Comparison of ENCODE assay signal across 8 cellular contexts in the genomic region with DNA sequence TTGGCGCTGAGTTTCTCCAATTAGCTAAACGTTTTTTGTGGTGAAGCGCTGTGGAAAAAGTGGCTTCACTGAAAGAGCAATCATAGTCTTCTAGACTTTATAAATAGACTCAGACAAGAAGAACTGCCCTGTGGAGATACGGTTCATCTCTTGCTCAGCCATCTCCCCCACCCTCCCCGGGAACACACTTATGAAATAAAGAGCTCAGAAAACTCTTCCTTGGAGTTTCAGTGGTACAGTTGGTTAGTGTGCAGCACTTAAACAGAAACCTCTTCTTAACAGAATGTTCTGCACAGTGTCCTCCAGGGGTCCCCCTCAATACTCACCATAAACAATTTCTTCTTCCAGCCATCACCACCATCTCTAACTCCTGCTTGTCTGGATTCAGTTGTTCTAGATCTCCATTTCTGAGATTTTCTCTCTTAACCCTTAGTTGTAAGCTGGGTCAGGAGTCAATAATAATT.
A peak's percentile ranks its signal among the peaks of the same experiment; 100 is the strongest.
DNase-seq lines count a peak whose midpoint lies in the region; ATAC-seq, FAIRE-seq and TF ChIP-seq lines count a peak whose summit lies in the region.

No MANE protein-coding gene starts in this region.

- H3K36me3 ChIP-seq in pancreas: no peaks in the 10 kb centered on the region
- peaks cover 6 to 20% (median 18%) of the 10 kb centered on the region in 3 donors for H3K36me3 ChIP-seq in tibial artery

- H3K27me3 ChIP-seq in pancreas: no peaks in the 10 kb centered on the region
- no peaks in the 10 kb centered on the region for H3K27me3 ChIP-seq in tibial artery

- H3K36me3 Mint-ChIP-seq in activated CD8-positive, alpha-beta T cell treated with anti-CD3 and anti-CD28 coated beads, Interleukin-2, amount 10 ng/mL, durations not matched to agents 7 days and 5 days (ENCODE audit: low read depth): peaks cover 19% of the 10 kb centered on the region

- FAIRE-seq in pancreas (lab: Jason Lieb, UNC): no peak

- no peak for DNase-seq in activated CD8-positive, alpha-beta T cell treated with anti-CD3 and anti-CD28 coated beads, Interleukin-2, amount 10 ng/mL, durations not matched to agents 7 days and 5 days
- DNase-seq in pancreas (no peak), tibial artery (no peak), substantia nigra (lab: John Stamatoyannopoulos, UW) (no peak), LoVo (ENCODE audit: low spot score) (no peak), NCI-H226 (no peak)

- TF ChIP-seq CTCF in pancreas (IDR thresholded peaks at IDR 0.05) (no peak), tibial artery (IDR thresholded peaks at IDR 0.05) (no peak)

- no peaks in the 10 kb centered on the region for H3K9me3 Mint-ChIP-seq in activated CD8-positive, alpha-beta T cell treated with anti-CD3 and anti-CD28 coated beads, Interleukin-2, amount 10 ng/mL, durations not matched to agents 7 days and 5 days (ENCODE audit: insufficient read depth)

- no peak overlapping the region for H3K27ac Mint-ChIP-seq in activated CD8-positive, alpha-beta T cell treated with anti-CD3 and anti-CD28 coated beads, Interleukin-2, amount 10 ng/mL, durations not matched to agents 7 days and 5 days

- CTCF ChIA-PET in activated CD8-positive, alpha-beta T cell treated with anti-CD3 and anti-CD28 coated beads, Interleukin-2, amount 10 ng/mL, durations not matched to agents 7 days and 5 days (lab: Charles Lee): interaction anchor here (0.7 to 2.4 kb wide), 7 partner anchors 9 to 61 kb away, joined by 3 to 18 read pairs (median 4); no protein-coding TSS in a partner anchor

- H3K4me1 ChIP-seq in pancreas: no peaks in the 10 kb centered on the region
- H3K4me1 ChIP-seq in tibial artery: peaks cover 0 to 31% (median 0%) of the 10 kb centered on the region in 4 donors

- H3K4me3 Mint-ChIP-seq in activated CD8-positive, alpha-beta T cell treated with anti-CD3 and anti-CD28 coated beads, Interleukin-2, amount 10 ng/mL, durations not matched to agents 7 days and 5 days: no peak overlapping the region

- POLR2A ChIA-PET in activated CD8-positive, alpha-beta T cell treated with anti-CD3 and anti-CD28 coated beads, Interleukin-2, amount 10 ng/mL, durations not matched to agents 7 days and 5 days (lab: Charles Lee): interaction anchor here (1.2 kb wide), 1 partner anchor 397 kb away, joined by 4 read pairs; the partner anchor contains the start of gene NR3C2

- ATAC-seq in GM19043 (IDR thresholded peaks at IDR 0.05; ENCODE audit: low read depth, unreplicated experiment): peak; percentile 93
- ATAC-seq in HG02970 (IDR thresholded peaks at IDR 0.05; ENCODE audit: low FRiP score, unreplicated experiment): peak; percentile 86
- ATAC-seq in activated CD8-positive, alpha-beta T cell treated with anti-CD3 and anti-CD28 coated beads, Interleukin-2, amount 10 ng/mL, durations not matched to agents 7 days and 5 days: peak; percentile 79
- peak in 3 of 4 donors; percentile 51 to 58 (median 57) for ATAC-seq in pancreas

- intact Hi-C loops in pancreas (cut with DNase I): no loop called here
- intact Hi-C loops in tibial artery (cut with DNase I; ENCODE audit: low total_unique reads): no loop called here

- H3K9me3 ChIP-seq in pancreas (no peaks in the 10 kb centered on the region), tibial artery (no peaks in the 10 kb centered on the region)

- no peaks in the 10 kb centered on the region for H3K27me3 Mint-ChIP-seq in activated CD8-positive, alpha-beta T cell treated with anti-CD3 and anti-CD28 coated beads, Interleukin-2, amount 10 ng/mL, durations not matched to agents 7 days and 5 days (ENCODE audit: low read depth)

- H3K4me3 ChIP-seq in pancreas (no peak overlapping the region), tibial artery (no peak overlapping the region)

- peaks cover 30% of the 10 kb centered on the region for H3K4me1 Mint-ChIP-seq in activated CD8-positive, alpha-beta T cell treated with anti-CD3 and anti-CD28 coated beads, Interleukin-2, amount 10 ng/mL, durations not matched to agents 7 days and 5 days (ENCODE audit: low read depth)

- no peak overlapping the region for H3K27ac ChIP-seq in pancreas
- no peak overlapping the region for H3K27ac ChIP-seq in tibial artery
- H3K27ac ChIP-seq in substantia nigra (ENCODE audit: low read depth, low read length, poor library complexity, severe bottlenecking): no peak overlapping the region

- 82 to 84% methylated on average over 5 of the region's 5 CpGs for WGBS in pancreas, 2 donors
